ENCODE assay signal across 10 cellular contexts in the genomic region with DNA sequence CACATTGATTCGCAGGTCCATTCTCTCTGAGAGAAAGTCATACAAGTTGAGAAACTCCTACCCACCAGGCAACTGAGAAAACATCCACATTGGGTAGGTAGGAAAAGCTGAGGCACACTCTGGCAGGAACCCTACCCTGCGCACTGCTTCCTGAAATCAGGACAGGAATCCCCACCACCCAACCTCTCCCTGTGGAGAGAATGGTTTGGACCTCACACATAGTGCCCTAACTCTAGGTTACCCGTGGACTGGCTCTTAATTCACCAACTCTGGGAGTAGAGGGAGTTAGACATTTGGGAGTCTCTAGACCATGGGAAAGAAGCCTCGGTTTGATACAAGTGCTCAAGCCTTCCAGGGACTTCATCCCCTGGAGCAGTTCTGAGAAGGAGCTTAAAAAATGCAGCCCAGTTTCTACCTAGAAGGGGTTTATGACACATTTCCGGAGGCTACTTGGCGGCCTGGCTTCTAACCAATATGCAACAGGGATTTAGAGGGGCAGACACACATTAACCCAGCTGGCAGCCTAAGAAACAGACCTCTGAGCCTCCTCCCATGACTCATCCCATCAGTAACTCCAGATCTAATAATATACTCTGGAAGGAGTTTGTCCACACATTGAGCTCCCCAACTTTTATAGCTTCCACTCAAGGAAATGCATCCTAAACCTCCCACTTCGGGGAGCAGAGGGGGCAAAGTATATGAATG.
DNase-seq lines count a peak whose midpoint lies in the region; ATAC-seq, FAIRE-seq and TF ChIP-seq lines count a peak whose summit lies in the region.
"Had no signal": no experiment of that assay in that cellular context is flagged by ENCODE, and none has a peak within 500 bp of the region (broad histone marks: within the 10 kb centered on the region; RNA-seq: fewer than 3 reads in every experiment).

No MANE protein-coding gene starts in this region.

- H3K4me1 ChIP-seq in tibial nerve, result no peaks in the 10 kb centered on the region

- no peak overlapping the region for H3K4me3 ChIP-seq in tibial nerve
- H3K4me3 ChIP-seq: SK-N-MC had no signal

- H3K9me3 ChIP-seq in tibial nerve, result no peaks in the 10 kb centered on the region

- no peak for ATAC-seq in GM18519 (IDR thresholded peaks at IDR 0.05; ENCODE audit: low FRiP score, unreplicated experiment)
- no peak for ATAC-seq in GM18502 (IDR thresholded peaks at IDR 0.05; ENCODE audit: poor library complexity, unreplicated experiment)

- 70 to 89% methylated on average over 7 of the region's 7 CpGs for WGBS in tibial nerve, 2 donors

- TF ChIP-seq POLR2A in H54 (IDR thresholded peaks at IDR 0.05; ENCODE audit: low read depth, low read length) (no peak), tibial nerve (IDR thresholded peaks at IDR 0.05) (no peak)

- no peak for TF ChIP-seq CTCF in tibial nerve (IDR thresholded peaks at IDR 0.05)

- H3K27me3 ChIP-seq in tibial nerve, result no peaks in the 10 kb centered on the region

- no peak overlapping the region for H3K27ac ChIP-seq in tibial nerve
- H3K27ac ChIP-seq: SK-N-MC had no signal

- DNase-seq in H54 (ENCODE audit: insufficient read length, low spot score), result peak; percentile 56
- DNase-seq in RPMI7951 (ENCODE audit: low read depth), result peak; percentile 99
- DNase-seq in fibroblast of peridontal ligament (ENCODE audit: extremely low read depth), result peak; percentile 48
- peak; percentile 31 for DNase-seq in smooth muscle cell of the brain vasculature (ENCODE audit: low read depth, low spot score)
- DNase-seq in tibial nerve (ENCODE audit: low spot score in 2 of 2), result no peak
- DNase-seq: activated CD4-positive, alpha-beta T cell treated with anti-CD3 and anti-CD28 coated beads, Interleukin-2, amount 50 U/mL, for 1 hour; stimulated activated CD4-positive, alpha-beta T cell treated with anti-CD3 and anti-CD28 coated beads, Interleukin-12 subunit alpha, Interleukin-12 subunit beta, amount 100 ng/mL, for 4 hours had no signal

- no peaks in the 10 kb centered on the region for H3K36me3 ChIP-seq in tibial nerve

- TF ChIP-seq EP300 in tibial nerve (IDR thresholded peaks at IDR 0.05), result no peak

- peak; percentile 92 for FAIRE-seq in H54 (lab: Jason Lieb, UNC)

Comparison
In these comparisons a context has a peak if more than half of its experiments do, and no peak if none do; other contexts are left out.
1. DNase-seq: peak in H54 (single experiment), RPMI7951 (single experiment), fibroblast of peridontal ligament (single experiment) and smooth muscle cell of the brain vasculature (single experiment); none in tibial nerve (0 of 2).